ENCODE assay signal across 8 cellular contexts in the genomic region with DNA sequence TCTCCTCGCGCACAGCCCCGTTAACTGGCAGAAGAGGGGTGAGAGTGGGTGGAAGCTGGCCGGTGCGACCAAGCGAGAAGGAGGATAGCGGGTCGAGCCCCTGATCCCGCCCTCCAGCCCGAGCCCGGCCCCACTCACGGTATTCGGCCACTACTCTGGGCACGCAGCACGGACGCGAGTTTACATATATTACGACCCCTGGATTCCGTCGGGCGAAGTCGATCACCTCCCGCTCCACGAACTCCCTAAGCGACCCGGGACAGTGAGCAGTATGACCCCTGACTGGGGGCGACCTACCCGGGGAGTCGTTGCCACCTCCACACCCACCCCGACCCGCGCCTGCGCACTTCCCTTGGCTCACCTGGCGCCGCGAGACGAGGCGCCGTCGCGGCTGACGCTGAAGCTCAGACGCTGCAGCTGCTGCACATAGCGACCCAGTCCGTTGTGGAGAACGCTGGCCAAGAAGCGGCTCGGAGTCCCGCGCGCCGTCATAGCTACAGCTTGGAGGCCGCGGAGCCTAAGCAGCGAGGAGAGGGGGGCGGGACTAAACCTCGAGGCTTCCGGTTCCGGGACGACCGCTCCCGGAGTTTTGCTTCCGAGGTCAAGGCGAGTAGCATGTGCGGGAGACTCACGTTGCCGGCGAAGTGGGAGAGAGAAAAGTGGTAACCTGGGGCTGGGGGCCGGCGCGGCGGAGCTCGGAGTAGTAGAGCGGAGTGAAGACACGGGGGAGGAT. TPM values are rescaled to one million over a fixed set of nuclear protein-coding genes. Genes with fewer than 3 reads are reported as not detected.
DNase-seq lines count a peak whose midpoint lies in the region; ATAC-seq and TF ChIP-seq lines count a peak whose summit lies in the region.

A gene (minus strand): TSS at position 546 of the 733 bp plus-strand sequence. CDS start 54 bp downstream, at position 492.
A gene (plus strand): TSS at position 592 of the 733 bp plus-strand sequence. CDS start 668 bp downstream, outside the sequence.

- peak; percentile 83 for DNase-seq in D341Med (ENCODE audit: low spot score)
- DNase-seq in activated T-cell treated with anti-CD3 and anti-CD28 coated beads, Interleukin-2, amount 50 U/mL, for 4 hours: peak; percentile 80
- peak; percentile 65 to 71 for DNase-seq in stimulated activated CD8-positive, alpha-beta memory T cell treated with anti-CD3 and anti-CD28 coated beads, Interleukin-7, amount 100 ng/mL, for 1 hour (ENCODE audit: low read depth in 2 of 2)

- no peaks in the 10 kb centered on the region for H3K27me3 Mint-ChIP-seq in activated T-cell treated with anti-CD3 and anti-CD28 coated beads, Interleukin-2, amount 50 U/mL, for 4 hours (ENCODE audit: low read depth)

- peaks cover 37% of the 10 kb centered on the region for H3K4me1 Mint-ChIP-seq in activated T-cell treated with anti-CD3 and anti-CD28 coated beads, Interleukin-2, amount 50 U/mL, for 4 hours (ENCODE audit: low read depth)

- peak within 1 kb of the TSS; percentile 90 for H3K4me3 Mint-ChIP-seq in activated T-cell treated with anti-CD3 and anti-CD28 coated beads, Interleukin-2, amount 50 U/mL, for 4 hours

- no peaks in the 10 kb centered on the region for H3K9me3 Mint-ChIP-seq in activated T-cell treated with anti-CD3 and anti-CD28 coated beads, Interleukin-2, amount 50 U/mL, for 4 hours

- peak within 1 kb of the TSS; percentile 60 for H3K27ac ChIP-seq in HUES6 (ENCODE audit: low read depth, low read length)
- H3K27ac ChIP-seq in muscle layer of colon (ENCODE audit: low read depth, low read length): peak within 1 kb of the TSS; percentile 86

- peak within 1 kb of the TSS; percentile 90 for H3K9ac ChIP-seq in HUES6 (ENCODE audit: low read length)
- H3K9ac ChIP-seq in muscle layer of colon (ENCODE audit: low read length): peak within 1 kb of the TSS; percentile 53

- H3K9me3 ChIP-seq in HUES6 (ENCODE audit: control insufficient read depth, insufficient read depth, low read depth, low read length) (no peaks in the 10 kb centered on the region), muscle layer of colon (ENCODE audit: low read length) (no peaks in the 10 kb centered on the region)

- peaks cover 42% of the 10 kb centered on the region for H3K36me3 ChIP-seq in HUES6 (ENCODE audit: control insufficient read depth, insufficient read depth, low read length)
- H3K36me3 ChIP-seq in muscle layer of colon (ENCODE audit: insufficient read depth, low read length): peaks cover 27% of the 10 kb centered on the region

- H3K27me3 ChIP-seq in HUES6 (ENCODE audit: control insufficient read depth, insufficient read depth, low read length): no peaks in the 10 kb centered on the region
- H3K27me3 ChIP-seq in muscle layer of colon (ENCODE audit: control insufficient read depth in 1 of 2, insufficient read depth in 2 of 2, low read length in 2 of 2): no peaks in the 10 kb centered on the region

- H3K4me1 ChIP-seq in HUES6 (ENCODE audit: control insufficient read depth, insufficient read depth, low read length): no peaks in the 10 kb centered on the region; the same call in 1 of the 2 replicates
- peaks cover 34% of the 10 kb centered on the region for H3K4me1 ChIP-seq in muscle layer of colon (ENCODE audit: insufficient read depth, low read length)

- H3K36me3 Mint-ChIP-seq in activated T-cell treated with anti-CD3 and anti-CD28 coated beads, Interleukin-2, amount 50 U/mL, for 4 hours (ENCODE audit: insufficient read depth): peaks cover 29% of the 10 kb centered on the region

- H3K4me3 ChIP-seq in HUES6 (ENCODE audit: low read depth, low read length) (peak within 1 kb of the TSS; percentile 99), muscle layer of colon (ENCODE audit: low read depth in 1 of 2, low read length in 2 of 2) (peak within 1 kb of the TSS; percentile 87)

- peak; percentile 77 for ATAC-seq in GM21367 (IDR thresholded peaks at IDR 0.05; ENCODE audit: unreplicated experiment)
- ATAC-seq in activated T-cell treated with anti-CD3 and anti-CD28 coated beads, Interleukin-2, amount 50 U/mL, for 4 hours: peak; percentile 97
- ATAC-seq in esophagus mucosa: peak; percentile 84

TF ChIP-seq in PFSK-1, 5 proteins besides CTCF, POLR2A, EP300 and RAD21:
- TF ChIP-seq, protein P1, sequence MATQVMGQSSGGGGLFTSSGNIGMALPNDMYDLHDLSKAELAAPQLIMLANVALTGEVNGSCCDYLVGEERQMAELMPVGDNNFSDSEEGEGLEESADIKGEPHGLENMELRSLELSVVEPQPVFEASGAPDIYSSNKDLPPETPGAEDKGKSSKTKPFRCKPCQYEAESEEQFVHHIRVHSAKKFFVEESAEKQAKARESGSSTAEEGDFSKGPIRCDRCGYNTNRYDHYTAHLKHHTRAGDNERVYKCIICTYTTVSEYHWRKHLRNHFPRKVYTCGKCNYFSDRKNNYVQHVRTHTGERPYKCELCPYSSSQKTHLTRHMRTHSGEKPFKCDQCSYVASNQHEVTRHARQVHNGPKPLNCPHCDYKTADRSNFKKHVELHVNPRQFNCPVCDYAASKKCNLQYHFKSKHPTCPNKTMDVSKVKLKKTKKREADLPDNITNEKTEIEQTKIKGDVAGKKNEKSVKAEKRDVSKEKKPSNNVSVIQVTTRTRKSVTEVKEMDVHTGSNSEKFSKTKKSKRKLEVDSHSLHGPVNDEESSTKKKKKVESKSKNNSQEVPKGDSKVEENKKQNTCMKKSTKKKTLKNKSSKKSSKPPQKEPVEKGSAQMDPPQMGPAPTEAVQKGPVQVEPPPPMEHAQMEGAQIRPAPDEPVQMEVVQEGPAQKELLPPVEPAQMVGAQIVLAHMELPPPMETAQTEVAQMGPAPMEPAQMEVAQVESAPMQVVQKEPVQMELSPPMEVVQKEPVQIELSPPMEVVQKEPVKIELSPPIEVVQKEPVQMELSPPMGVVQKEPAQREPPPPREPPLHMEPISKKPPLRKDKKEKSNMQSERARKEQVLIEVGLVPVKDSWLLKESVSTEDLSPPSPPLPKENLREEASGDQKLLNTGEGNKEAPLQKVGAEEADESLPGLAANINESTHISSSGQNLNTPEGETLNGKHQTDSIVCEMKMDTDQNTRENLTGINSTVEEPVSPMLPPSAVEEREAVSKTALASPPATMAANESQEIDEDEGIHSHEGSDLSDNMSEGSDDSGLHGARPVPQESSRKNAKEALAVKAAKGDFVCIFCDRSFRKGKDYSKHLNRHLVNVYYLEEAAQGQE (IDR thresholded peaks at IDR 0.05; ENCODE audit: insufficient read depth in 1 of 2, low read depth in 2 of 2, low read length in 2 of 2): peak in 1 of 2 experiments; percentile 18; a peak in 1 of 4 replicates
- TF ChIP-seq TAF1 (IDR thresholded peaks at IDR 0.05; ENCODE audit: borderline replicate concordance, insufficient read depth, low read length) (peak; percentile 93), SIN3A (IDR thresholded peaks at IDR 0.05; ENCODE audit: borderline replicate concordance, insufficient read depth, low read length) (peak; percentile 90; the same call in 1 of the 2 replicates), POLR2AphosphoS5 (IDR thresholded peaks at IDR 0.05; ENCODE audit: low read depth, low read length) (peak; percentile 82), FOXP2 (optimal IDR thresholded peaks at IDR 0.05; ENCODE audit: borderline replicate concordance, extremely low read depth, extremely low read length, insufficient read depth) (no peak)

RNA-seq across cellular contexts. Expression of the first gene that starts in this region (rescaled TPM):
- 146 TPM for polyA plus RNA-seq in PFSK-1 (2012; ENCODE audit: insufficient read length, low read depth)
- 10 to 100 TPM; 68.8 to 76.3 (median 69.3) TPM for total RNA-seq in activated T-cell treated with anti-CD3 and anti-CD28 coated beads, Interleukin-2, amount 50 U/mL, for 4 hours
- 72.7 TPM for total RNA-seq in esophagus mucosa

RNA-seq across cellular contexts. Expression of the second gene that starts in this region (rescaled TPM):
- polyA plus RNA-seq in PFSK-1 (2012; ENCODE audit: insufficient read length, low read depth): 23.6 TPM
- 10 to 100 TPM; 49.8 to 55.5 (median 55.5) TPM for total RNA-seq in activated T-cell treated with anti-CD3 and anti-CD28 coated beads, Interleukin-2, amount 50 U/mL, for 4 hours
- total RNA-seq in esophagus mucosa: 5.7 TPM

Comparison
In these comparisons a context has a peak if more than half of its experiments do, and no peak if none do; other contexts are left out.
1. Peak in every context shown above with its lines: DNase-seq, ATAC-seq, H3K4me3 ChIP-seq and H3K27ac ChIP-seq.